In genomic region chr1:115539736-115540135, GRCh38 we compare ENCODE assay signal across 22 cellular contexts.
DNase-seq lines count a peak whose midpoint lies in the region; ATAC-seq and TF ChIP-seq lines count a peak whose summit lies in the region.
"Had no signal": no experiment of that assay in that cellular context is flagged by ENCODE, and none has a peak within 500 bp of the region (broad histone marks: within the 10 kb centered on the region; RNA-seq: fewer than 3 reads in every experiment).

No MANE protein-coding gene starts in this region.

- no peaks in the 10 kb centered on the region for H3K27me3 Mint-ChIP-seq in chondrocyte (ENCODE audit: low read depth)
- peaks cover 1% of the 10 kb centered on the region for H3K27me3 Mint-ChIP-seq in activated naive CD8-positive, alpha-beta T cell treated with anti-CD3 and anti-CD28 coated beads, Interleukin-2, amount 50 U/mL, for 24 hours

- no peaks in the 10 kb centered on the region for H3K4me1 ChIP-seq in left ventricle myocardium inferior
- H3K4me1 ChIP-seq in mesenchymal stem cell (ENCODE audit: control insufficient read depth, insufficient read depth, low read depth, low read length) = peaks cover 2% of the 10 kb centered on the region
- no peaks in the 10 kb centered on the region for H3K4me1 ChIP-seq in tibial nerve
- H3K4me1 ChIP-seq in Peyer's patch = no peaks in the 10 kb centered on the region
- H3K4me1 ChIP-seq in effector memory CD4-positive, alpha-beta T cell (ENCODE audit: control insufficient read depth, insufficient read depth, low read length, poor library complexity, severe bottlenecking) = no peaks in the 10 kb centered on the region

- H3K79me1 ChIP-seq in mesenchymal stem cell (replicated peaks; ENCODE audit: low read length, poor library complexity, severe bottlenecking) = no peaks in the 10 kb centered on the region

- H2BK15ac ChIP-seq in mesenchymal stem cell (ENCODE audit: low read depth, poor library complexity, severe bottlenecking) = no peak overlapping the region

- H2BK120ac ChIP-seq in mesenchymal stem cell (ENCODE audit: low read depth, low read length) = no peak overlapping the region

- H3K9me3 ChIP-seq in left ventricle myocardium inferior (replicated peaks) (peaks cover 4% of the 10 kb centered on the region), mesenchymal stem cell (ENCODE audit: control insufficient read depth, low read length) (no peaks in the 10 kb centered on the region), tibial nerve (peaks cover 0 to 7% (median 0%) of the 10 kb centered on the region in 4 donors), Peyer's patch (no peaks in the 10 kb centered on the region)
- H3K9me3 ChIP-seq in effector memory CD4-positive, alpha-beta T cell (ENCODE audit: control insufficient read depth, low read length) = no peaks in the 10 kb centered on the region

- no peak overlapping the region for H3K14ac ChIP-seq in mesenchymal stem cell (ENCODE audit: low read length in 2 of 2)

- H3K27ac ChIP-seq in left ventricle myocardium inferior (replicated peaks) = peak overlapping the region; percentile 64
- no peak overlapping the region for H3K27ac ChIP-seq in mesenchymal stem cell (ENCODE audit: low read length, poor library complexity, severe bottlenecking)
- H3K27ac ChIP-seq in tibial nerve = peak overlapping the region in 3 of 4 donors; percentile 34 to 63 (median 37)
- H3K27ac ChIP-seq in Peyer's patch = no peak overlapping the region
- no peak overlapping the region for H3K27ac ChIP-seq in effector memory CD4-positive, alpha-beta T cell (ENCODE audit: insufficient read depth, low read length, poor library complexity, severe bottlenecking)
- H3K27ac ChIP-seq: BLaER1 had no signal

- no peak overlapping the region for H3K23ac ChIP-seq in mesenchymal stem cell (ENCODE audit: low read length in 2 of 2)

- WGBS in mesenchymal stem cell = 100% methylated on average over 1 of the region's 3 CpGs
- 83 to 84% methylated on average over 3 of the region's 3 CpGs for WGBS in tibial nerve, 2 donors

- no peak for ATAC-seq in Right ventricle myocardium superior (ENCODE audit: poor library complexity)
- no peak for ATAC-seq in activated naive CD8-positive, alpha-beta T cell treated with anti-CD3 and anti-CD28 coated beads, Interleukin-2, amount 50 U/mL, for 24 hours
- ATAC-seq: K562, Panc1 had no signal

- no peak for DNase-seq in left ventricle myocardium inferior
- no peak for DNase-seq in Right ventricle myocardium superior
- no peak for DNase-seq in chondrocyte (ENCODE audit: low spot score)
- DNase-seq in mesenchymal stem cell = no peak
- no peak for DNase-seq in tibial nerve (ENCODE audit: low spot score in 2 of 2)
- no peak for DNase-seq in activated naive CD8-positive, alpha-beta T cell treated with anti-CD3 and anti-CD28 coated beads, Interleukin-2, amount 50 U/mL, for 24 hours
- DNase-seq in Peyer's patch = no peak
- no peak for DNase-seq in effector memory CD4-positive, alpha-beta T cell
- DNase-seq: CD4-positive, alpha-beta memory T cell; DMS153; GDM1; H9; NCI-H1092 treated with DMSO at 0.1 percent for 48 hours; NCI-H146; NCI-H2029 treated with DMSO at 0.1 percent for 48 hours; NCI-H2171; NCI-H446 treated with DMSO at 0.1 percent for 48 hours; NCI-H69; SHP77 treated with DMSO at 0.1 percent for 48 hours had no signal

- no peak overlapping the region for H3K18ac ChIP-seq in mesenchymal stem cell (ENCODE audit: low read depth in 1 of 2, low read length in 2 of 2)

- no peaks in the 10 kb centered on the region for H3K36me3 Mint-ChIP-seq in chondrocyte (ENCODE audit: low read depth)
- H3K36me3 Mint-ChIP-seq in activated naive CD8-positive, alpha-beta T cell treated with anti-CD3 and anti-CD28 coated beads, Interleukin-2, amount 50 U/mL, for 24 hours (ENCODE audit: low read depth) = no peaks in the 10 kb centered on the region
- H3K36me3 Mint-ChIP-seq: CD4-positive, alpha-beta memory T cell had no signal

- intact Hi-C loops in left ventricle myocardium inferior (cut with micrococcal nuclease) (no loop called here), Right ventricle myocardium superior (cut with DNase I) (no loop called here)

- H3K9me3 Mint-ChIP-seq in chondrocyte (ENCODE audit: low read depth) = peaks cover 7% of the 10 kb centered on the region
- H3K9me3 Mint-ChIP-seq in activated naive CD8-positive, alpha-beta T cell treated with anti-CD3 and anti-CD28 coated beads, Interleukin-2, amount 50 U/mL, for 24 hours = peaks cover 3% of the 10 kb centered on the region
- H3K9me3 Mint-ChIP-seq: H9 had no signal

- peak overlapping the region; percentile 46 for H3K27ac Mint-ChIP-seq in chondrocyte (ENCODE audit: unreplicated experiment)
- H3K27ac Mint-ChIP-seq in activated naive CD8-positive, alpha-beta T cell treated with anti-CD3 and anti-CD28 coated beads, Interleukin-2, amount 50 U/mL, for 24 hours = no peak overlapping the region
- H3K27ac Mint-ChIP-seq: CD4-positive, alpha-beta memory T cell; H9 had no signal

- TF ChIP-seq EP300 in tibial nerve (IDR thresholded peaks at IDR 0.05) = no peak

- H3K9ac ChIP-seq in mesenchymal stem cell (ENCODE audit: low read length) = peak overlapping the region; percentile 83
- H3K9ac ChIP-seq: BLaER1 had no signal

- H2BK5ac ChIP-seq in mesenchymal stem cell (ENCODE audit: low read depth, low read length, poor library complexity, severe bottlenecking) = no peak overlapping the region

- H4K91ac ChIP-seq in mesenchymal stem cell (ENCODE audit: low read length) = no peak overlapping the region

- TF ChIP-seq CTCF in left ventricle myocardium inferior (IDR thresholded peaks at IDR 0.05; ENCODE audit: borderline replicate concordance) = no peak
- TF ChIP-seq CTCF in chondrocyte (IDR thresholded peaks at IDR 0.05) = no peak
- TF ChIP-seq CTCF in tibial nerve (IDR thresholded peaks at IDR 0.05) = no peak
- TF ChIP-seq CTCF in Peyer's patch (IDR thresholded peaks at IDR 0.05) = no peak

- H4K8ac ChIP-seq in mesenchymal stem cell (ENCODE audit: low read length) = no peak overlapping the region

- H3K36me3 ChIP-seq in left ventricle myocardium inferior (no peaks in the 10 kb centered on the region), mesenchymal stem cell (ENCODE audit: control insufficient read depth in 1 of 2, insufficient read depth in 2 of 2, low read depth in 1 of 2, low read length in 2 of 2) (no peaks in the 10 kb centered on the region), tibial nerve (no peaks in the 10 kb centered on the region), Peyer's patch (no peaks in the 10 kb centered on the region)
- H3K36me3 ChIP-seq in effector memory CD4-positive, alpha-beta T cell (ENCODE audit: control insufficient read depth, insufficient read depth, low read length) = no peaks in the 10 kb centered on the region
- H3K36me3 ChIP-seq: BLaER1 had no signal

- no peak overlapping the region for H2AFZ ChIP-seq in mesenchymal stem cell (ENCODE audit: low read depth, low read length)

- peaks cover 26% of the 10 kb centered on the region for H3K4me1 Mint-ChIP-seq in chondrocyte (ENCODE audit: low read depth)
- no peaks in the 10 kb centered on the region for H3K4me1 Mint-ChIP-seq in activated naive CD8-positive, alpha-beta T cell treated with anti-CD3 and anti-CD28 coated beads, Interleukin-2, amount 50 U/mL, for 24 hours
- H3K4me1 Mint-ChIP-seq: CD4-positive, alpha-beta memory T cell had no signal

- no peak overlapping the region for H3K4me3 Mint-ChIP-seq in chondrocyte (ENCODE audit: unreplicated experiment)
- no peak overlapping the region for H3K4me3 Mint-ChIP-seq in activated naive CD8-positive, alpha-beta T cell treated with anti-CD3 and anti-CD28 coated beads, Interleukin-2, amount 50 U/mL, for 24 hours
- H3K4me3 Mint-ChIP-seq: CD4-positive, alpha-beta memory T cell; H9 had no signal

- no peak overlapping the region for H3K4me2 ChIP-seq in mesenchymal stem cell (ENCODE audit: low read length, poor library complexity, severe bottlenecking)
- H3K4me2 ChIP-seq: BLaER1 had no signal

- H2AK5ac ChIP-seq in mesenchymal stem cell (ENCODE audit: low read length, severe bottlenecking) = no peak overlapping the region

- no peak overlapping the region for H3K4ac ChIP-seq in mesenchymal stem cell (ENCODE audit: low read depth in 1 of 2, low read length in 2 of 2)

- H3K4me3 ChIP-seq in left ventricle myocardium inferior (no peak overlapping the region), mesenchymal stem cell (ENCODE audit: insufficient read depth in 1 of 2, low read depth in 1 of 2, low read length in 2 of 2) (peak overlapping the region in 1 of 2 experiments; percentile 21), tibial nerve (no peak overlapping the region), Peyer's patch (no peak overlapping the region)
- no peak overlapping the region for H3K4me3 ChIP-seq in effector memory CD4-positive, alpha-beta T cell (ENCODE audit: insufficient read depth, low read depth, low read length, poor library complexity, severe bottlenecking)
- H3K4me3 ChIP-seq: BLaER1, K562 had no signal

- H3K27me3 ChIP-seq in left ventricle myocardium inferior (ENCODE audit: low read depth) (no peaks in the 10 kb centered on the region), mesenchymal stem cell (ENCODE audit: control insufficient read depth in 1 of 2, insufficient read depth in 1 of 2, low read length in 2 of 2) (no peaks in the 10 kb centered on the region), tibial nerve (no peaks in the 10 kb centered on the region), Peyer's patch (no peaks in the 10 kb centered on the region)
- H3K27me3 ChIP-seq in effector memory CD4-positive, alpha-beta T cell (replicated peaks; ENCODE audit: control insufficient read depth, insufficient read depth, low read length, poor library complexity, severe bottlenecking) = no peaks in the 10 kb centered on the region
- H3K27me3 ChIP-seq: BLaER1 had no signal

- no peak overlapping the region for H2BK12ac ChIP-seq in mesenchymal stem cell (ENCODE audit: low read length in 2 of 2)

- TF ChIP-seq POLR2A in tibial nerve (IDR thresholded peaks at IDR 0.05) (no peak), Peyer's patch (IDR thresholded peaks at IDR 0.05) (no peak)

Comparison
In these comparisons a context has a peak if more than half of its experiments do, and no peak if none do; other contexts are left out.
1. H3K27ac ChIP-seq: peak in left ventricle myocardium inferior (single experiment) and tibial nerve (3 of 4); none in mesenchymal stem cell (single experiment), Peyer's patch (0 of 4) and effector memory CD4-positive, alpha-beta T cell (single experiment).